12 cellular contexts compared by ENCODE assay signal in genomic region chr6:9593566-9593965, GRCh38.
"Had no signal": no experiment of that assay in that cellular context is flagged by ENCODE, and none has a peak within 500 bp of the region (broad histone marks: within the 10 kb centered on the region; RNA-seq: fewer than 3 reads in every experiment).

No MANE protein-coding gene starts in this region.

- H3K27me3 ChIP-seq: colonic mucosa, upper lobe of left lung had no signal

- H3K27ac ChIP-seq: colonic mucosa, upper lobe of left lung had no signal

- H3K36me3 ChIP-seq: colonic mucosa, upper lobe of left lung had no signal

- ATAC-seq: activated CD8-positive, alpha-beta T cell treated with anti-CD3 and anti-CD28 coated beads, Interleukin-2, amount 10 ng/mL, durations not matched to agents 7 days and 5 days; activated naive CD4-positive, alpha-beta T cell treated with anti-CD3 and anti-CD28 coated beads, Interleukin-2, amount 50 U/mL, for 72 hours; natural killer cell treated with Interleukin-12 subunit alpha and Interleukin-12 subunit beta and Interleukin-15 and Interleukin-18, amount 100 ng/mL, for 72 hours; stimulated activated naive CD8-positive, alpha-beta T cell treated with anti-CD3 and anti-CD28 coated beads, Interleukin-15, Interleukin-2, amounts not matched to agents 100 U/mL and 50 U/mL, for 24 hours had no signal

- H3K4me3 ChIP-seq: colonic mucosa, upper lobe of left lung had no signal

- H3K9me3 ChIP-seq: colonic mucosa, upper lobe of left lung had no signal

- H3K4me1 ChIP-seq: colonic mucosa, upper lobe of left lung had no signal

- DNase-seq: activated CD4-positive, alpha-beta T cell treated with anti-CD3 and anti-CD28 coated beads, Interleukin-2, amount 10 ng/mL, durations not matched to agents 7 days and 5 days; activated CD4-positive, CD25-positive, alpha-beta regulatory T cell treated with anti-CD3 and anti-CD28 coated beads, Interleukin-2, amount 50 U/mL, for 72 hours; activated CD8-positive, alpha-beta T cell treated with anti-CD3 and anti-CD28 coated beads, Interleukin-2, amount 10 ng/mL, durations not matched to agents 7 days and 5 days; activated gamma-delta T cell treated with Interleukin-2 at 50 U/mL for 16 hours; activated T-cell treated with anti-CD3 and anti-CD28 coated beads, Interleukin-2, amount 50 U/mL, for 1 hour; colonic mucosa; kidney glomerular epithelial cell; stimulated activated CD4-positive, alpha-beta T cell treated with anti-CD3 and anti-CD28 coated beads, Interleukin-4, amount 100 ng/mL, for 1 hour; stimulated activated naive CD8-positive, alpha-beta T cell treated with anti-CD3 and anti-CD28 coated beads, Interleukin-15, Interleukin-2, amounts not matched to agents 100 U/mL and 50 U/mL, for 24 hours; upper lobe of left lung had no signal
